ENCODE assay signal across 1 cellular context in the genomic region with DNA sequence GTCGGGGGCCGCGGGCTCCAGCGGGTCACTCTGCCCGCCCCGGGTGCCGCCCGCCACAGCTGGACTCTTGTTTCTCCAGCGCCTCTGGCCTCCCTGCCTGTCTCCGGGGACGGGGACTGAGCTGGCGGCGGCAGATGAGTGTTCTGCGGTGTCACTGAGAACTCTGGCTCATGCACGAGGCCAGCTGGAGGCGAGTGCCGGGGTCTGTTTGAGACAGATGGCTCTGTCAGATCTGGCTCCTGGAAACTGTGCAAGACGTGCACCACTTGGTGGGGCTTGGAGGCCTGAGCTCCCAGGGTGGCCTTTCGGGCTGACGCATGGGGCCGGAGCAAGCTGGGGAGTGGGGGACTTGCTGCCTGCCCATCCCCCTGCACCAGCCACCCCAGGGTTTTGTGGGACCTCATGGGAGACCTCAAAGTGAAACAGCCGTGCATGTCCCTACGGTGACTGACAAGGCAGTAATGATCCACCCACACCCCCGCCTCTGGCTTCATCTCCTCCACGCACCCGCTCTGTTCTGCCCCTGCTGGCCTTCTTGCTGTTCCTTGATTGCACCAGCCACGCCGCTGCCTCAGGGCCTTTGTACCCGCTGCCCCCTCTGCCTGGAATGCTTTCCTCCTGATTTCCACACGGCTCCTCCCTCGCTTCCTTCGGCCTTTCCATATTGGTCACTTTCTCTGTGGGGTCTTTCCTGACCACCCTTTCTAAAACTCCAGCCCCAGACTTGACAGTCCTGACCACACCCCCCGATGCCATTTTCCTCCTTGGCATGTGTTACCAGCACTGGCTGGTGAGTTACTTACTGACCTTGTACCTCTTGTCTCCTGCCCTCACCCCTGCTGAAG.
A peak's percentile ranks its signal among the peaks of the same experiment; 100 is the strongest.
TF ChIP-seq lines count a peak whose summit lies in the region.

No MANE protein-coding gene starts in this region.

TF ChIP-seq in K562, 482 proteins besides CTCF, POLR2A, EP300 and RAD21 (continued from another document and continues in another):
- TF ChIP-seq, protein P1, sequence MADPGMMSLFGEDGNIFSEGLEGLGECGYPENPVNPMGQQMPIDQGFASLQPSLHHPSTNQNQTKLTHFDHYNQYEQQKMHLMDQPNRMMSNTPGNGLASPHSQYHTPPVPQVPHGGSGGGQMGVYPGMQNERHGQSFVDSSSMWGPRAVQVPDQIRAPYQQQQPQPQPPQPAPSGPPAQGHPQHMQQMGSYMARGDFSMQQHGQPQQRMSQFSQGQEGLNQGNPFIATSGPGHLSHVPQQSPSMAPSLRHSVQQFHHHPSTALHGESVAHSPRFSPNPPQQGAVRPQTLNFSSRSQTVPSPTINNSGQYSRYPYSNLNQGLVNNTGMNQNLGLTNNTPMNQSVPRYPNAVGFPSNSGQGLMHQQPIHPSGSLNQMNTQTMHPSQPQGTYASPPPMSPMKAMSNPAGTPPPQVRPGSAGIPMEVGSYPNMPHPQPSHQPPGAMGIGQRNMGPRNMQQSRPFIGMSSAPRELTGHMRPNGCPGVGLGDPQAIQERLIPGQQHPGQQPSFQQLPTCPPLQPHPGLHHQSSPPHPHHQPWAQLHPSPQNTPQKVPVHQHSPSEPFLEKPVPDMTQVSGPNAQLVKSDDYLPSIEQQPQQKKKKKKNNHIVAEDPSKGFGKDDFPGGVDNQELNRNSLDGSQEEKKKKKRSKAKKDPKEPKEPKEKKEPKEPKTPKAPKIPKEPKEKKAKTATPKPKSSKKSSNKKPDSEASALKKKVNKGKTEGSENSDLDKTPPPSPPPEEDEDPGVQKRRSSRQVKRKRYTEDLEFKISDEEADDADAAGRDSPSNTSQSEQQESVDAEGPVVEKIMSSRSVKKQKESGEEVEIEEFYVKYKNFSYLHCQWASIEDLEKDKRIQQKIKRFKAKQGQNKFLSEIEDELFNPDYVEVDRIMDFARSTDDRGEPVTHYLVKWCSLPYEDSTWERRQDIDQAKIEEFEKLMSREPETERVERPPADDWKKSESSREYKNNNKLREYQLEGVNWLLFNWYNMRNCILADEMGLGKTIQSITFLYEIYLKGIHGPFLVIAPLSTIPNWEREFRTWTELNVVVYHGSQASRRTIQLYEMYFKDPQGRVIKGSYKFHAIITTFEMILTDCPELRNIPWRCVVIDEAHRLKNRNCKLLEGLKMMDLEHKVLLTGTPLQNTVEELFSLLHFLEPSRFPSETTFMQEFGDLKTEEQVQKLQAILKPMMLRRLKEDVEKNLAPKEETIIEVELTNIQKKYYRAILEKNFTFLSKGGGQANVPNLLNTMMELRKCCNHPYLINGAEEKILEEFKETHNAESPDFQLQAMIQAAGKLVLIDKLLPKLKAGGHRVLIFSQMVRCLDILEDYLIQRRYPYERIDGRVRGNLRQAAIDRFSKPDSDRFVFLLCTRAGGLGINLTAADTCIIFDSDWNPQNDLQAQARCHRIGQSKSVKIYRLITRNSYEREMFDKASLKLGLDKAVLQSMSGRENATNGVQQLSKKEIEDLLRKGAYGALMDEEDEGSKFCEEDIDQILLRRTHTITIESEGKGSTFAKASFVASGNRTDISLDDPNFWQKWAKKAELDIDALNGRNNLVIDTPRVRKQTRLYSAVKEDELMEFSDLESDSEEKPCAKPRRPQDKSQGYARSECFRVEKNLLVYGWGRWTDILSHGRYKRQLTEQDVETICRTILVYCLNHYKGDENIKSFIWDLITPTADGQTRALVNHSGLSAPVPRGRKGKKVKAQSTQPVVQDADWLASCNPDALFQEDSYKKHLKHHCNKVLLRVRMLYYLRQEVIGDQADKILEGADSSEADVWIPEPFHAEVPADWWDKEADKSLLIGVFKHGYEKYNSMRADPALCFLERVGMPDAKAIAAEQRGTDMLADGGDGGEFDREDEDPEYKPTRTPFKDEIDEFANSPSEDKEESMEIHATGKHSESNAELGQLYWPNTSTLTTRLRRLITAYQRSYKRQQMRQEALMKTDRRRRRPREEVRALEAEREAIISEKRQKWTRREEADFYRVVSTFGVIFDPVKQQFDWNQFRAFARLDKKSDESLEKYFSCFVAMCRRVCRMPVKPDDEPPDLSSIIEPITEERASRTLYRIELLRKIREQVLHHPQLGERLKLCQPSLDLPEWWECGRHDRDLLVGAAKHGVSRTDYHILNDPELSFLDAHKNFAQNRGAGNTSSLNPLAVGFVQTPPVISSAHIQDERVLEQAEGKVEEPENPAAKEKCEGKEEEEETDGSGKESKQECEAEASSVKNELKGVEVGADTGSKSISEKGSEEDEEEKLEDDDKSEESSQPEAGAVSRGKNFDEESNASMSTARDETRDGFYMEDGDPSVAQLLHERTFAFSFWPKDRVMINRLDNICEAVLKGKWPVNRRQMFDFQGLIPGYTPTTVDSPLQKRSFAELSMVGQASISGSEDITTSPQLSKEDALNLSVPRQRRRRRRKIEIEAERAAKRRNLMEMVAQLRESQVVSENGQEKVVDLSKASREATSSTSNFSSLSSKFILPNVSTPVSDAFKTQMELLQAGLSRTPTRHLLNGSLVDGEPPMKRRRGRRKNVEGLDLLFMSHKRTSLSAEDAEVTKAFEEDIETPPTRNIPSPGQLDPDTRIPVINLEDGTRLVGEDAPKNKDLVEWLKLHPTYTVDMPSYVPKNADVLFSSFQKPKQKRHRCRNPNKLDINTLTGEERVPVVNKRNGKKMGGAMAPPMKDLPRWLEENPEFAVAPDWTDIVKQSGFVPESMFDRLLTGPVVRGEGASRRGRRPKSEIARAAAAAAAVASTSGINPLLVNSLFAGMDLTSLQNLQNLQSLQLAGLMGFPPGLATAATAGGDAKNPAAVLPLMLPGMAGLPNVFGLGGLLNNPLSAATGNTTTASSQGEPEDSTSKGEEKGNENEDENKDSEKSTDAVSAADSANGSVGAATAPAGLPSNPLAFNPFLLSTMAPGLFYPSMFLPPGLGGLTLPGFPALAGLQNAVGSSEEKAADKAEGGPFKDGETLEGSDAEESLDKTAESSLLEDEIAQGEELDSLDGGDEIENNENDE (IDR thresholded peaks at IDR 0.05; ENCODE audit: low read depth, low read length): no peak
- TF ChIP-seq, protein P2, sequence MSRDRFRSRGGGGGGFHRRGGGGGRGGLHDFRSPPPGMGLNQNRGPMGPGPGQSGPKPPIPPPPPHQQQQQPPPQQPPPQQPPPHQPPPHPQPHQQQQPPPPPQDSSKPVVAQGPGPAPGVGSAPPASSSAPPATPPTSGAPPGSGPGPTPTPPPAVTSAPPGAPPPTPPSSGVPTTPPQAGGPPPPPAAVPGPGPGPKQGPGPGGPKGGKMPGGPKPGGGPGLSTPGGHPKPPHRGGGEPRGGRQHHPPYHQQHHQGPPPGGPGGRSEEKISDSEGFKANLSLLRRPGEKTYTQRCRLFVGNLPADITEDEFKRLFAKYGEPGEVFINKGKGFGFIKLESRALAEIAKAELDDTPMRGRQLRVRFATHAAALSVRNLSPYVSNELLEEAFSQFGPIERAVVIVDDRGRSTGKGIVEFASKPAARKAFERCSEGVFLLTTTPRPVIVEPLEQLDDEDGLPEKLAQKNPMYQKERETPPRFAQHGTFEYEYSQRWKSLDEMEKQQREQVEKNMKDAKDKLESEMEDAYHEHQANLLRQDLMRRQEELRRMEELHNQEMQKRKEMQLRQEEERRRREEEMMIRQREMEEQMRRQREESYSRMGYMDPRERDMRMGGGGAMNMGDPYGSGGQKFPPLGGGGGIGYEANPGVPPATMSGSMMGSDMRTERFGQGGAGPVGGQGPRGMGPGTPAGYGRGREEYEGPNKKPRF (IDR thresholded peaks at IDR 0.05; ENCODE audit: low read depth, low read length): no peak
- TF ChIP-seq ASH1L (IDR thresholded peaks at IDR 0.05; ENCODE audit: borderline replicate concordance, low read depth, partially characterized antibody): no peak
- TF ChIP-seq LEF1 (IDR thresholded peaks at IDR 0.05): no peak
- TF ChIP-seq SREBF1 (IDR thresholded peaks at IDR 0.05; ENCODE audit: borderline replicate concordance, low read depth, low read length): no peak
- no peak for TF ChIP-seq SMAD3 (CRISPR knock-in tag; conservative IDR thresholded peaks at IDR 0.05)
- TF ChIP-seq HNRNPL (IDR thresholded peaks at IDR 0.05; ENCODE audit: low read depth, low read length): no peak
- TF ChIP-seq CBX1 (IDR thresholded peaks at IDR 0.05; ENCODE audit: low read depth): no peak
- TF ChIP-seq THRAP3 (IDR thresholded peaks at IDR 0.05; ENCODE audit: borderline replicate concordance): no peak
- TF ChIP-seq SRSF9 (IDR thresholded peaks at IDR 0.05; ENCODE audit: borderline replicate concordance, low read depth, low read length): no peak
- TF ChIP-seq, protein P3, sequence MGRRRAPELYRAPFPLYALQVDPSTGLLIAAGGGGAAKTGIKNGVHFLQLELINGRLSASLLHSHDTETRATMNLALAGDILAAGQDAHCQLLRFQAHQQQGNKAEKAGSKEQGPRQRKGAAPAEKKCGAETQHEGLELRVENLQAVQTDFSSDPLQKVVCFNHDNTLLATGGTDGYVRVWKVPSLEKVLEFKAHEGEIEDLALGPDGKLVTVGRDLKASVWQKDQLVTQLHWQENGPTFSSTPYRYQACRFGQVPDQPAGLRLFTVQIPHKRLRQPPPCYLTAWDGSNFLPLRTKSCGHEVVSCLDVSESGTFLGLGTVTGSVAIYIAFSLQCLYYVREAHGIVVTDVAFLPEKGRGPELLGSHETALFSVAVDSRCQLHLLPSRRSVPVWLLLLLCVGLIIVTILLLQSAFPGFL (CRISPR knock-in tag; IDR thresholded peaks at IDR 0.05): no peak
- TF ChIP-seq NR4A1 (CRISPR knock-in tag; IDR thresholded peaks at IDR 0.05): no peak
- no peak for TF ChIP-seq NR4A1 (tag; IDR thresholded peaks at IDR 0.05)
- TF ChIP-seq ZNF146 (CRISPR knock-in tag; IDR thresholded peaks at IDR 0.05; ENCODE audit: unreplicated experiment): no peak
- no peak for TF ChIP-seq ZNF175 (CRISPR knock-in tag; IDR thresholded peaks at IDR 0.05; ENCODE audit: low read depth)
- TF ChIP-seq, protein P4, sequence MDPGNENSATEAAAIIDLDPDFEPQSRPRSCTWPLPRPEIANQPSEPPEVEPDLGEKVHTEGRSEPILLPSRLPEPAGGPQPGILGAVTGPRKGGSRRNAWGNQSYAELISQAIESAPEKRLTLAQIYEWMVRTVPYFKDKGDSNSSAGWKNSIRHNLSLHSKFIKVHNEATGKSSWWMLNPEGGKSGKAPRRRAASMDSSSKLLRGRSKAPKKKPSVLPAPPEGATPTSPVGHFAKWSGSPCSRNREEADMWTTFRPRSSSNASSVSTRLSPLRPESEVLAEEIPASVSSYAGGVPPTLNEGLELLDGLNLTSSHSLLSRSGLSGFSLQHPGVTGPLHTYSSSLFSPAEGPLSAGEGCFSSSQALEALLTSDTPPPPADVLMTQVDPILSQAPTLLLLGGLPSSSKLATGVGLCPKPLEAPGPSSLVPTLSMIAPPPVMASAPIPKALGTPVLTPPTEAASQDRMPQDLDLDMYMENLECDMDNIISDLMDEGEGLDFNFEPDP (CRISPR knock-in tag; IDR thresholded peaks at IDR 0.05): no peak
- no peak for TF ChIP-seq LCOR (CRISPR knock-in tag; IDR thresholded peaks at IDR 0.05)
- TF ChIP-seq, protein P5, sequence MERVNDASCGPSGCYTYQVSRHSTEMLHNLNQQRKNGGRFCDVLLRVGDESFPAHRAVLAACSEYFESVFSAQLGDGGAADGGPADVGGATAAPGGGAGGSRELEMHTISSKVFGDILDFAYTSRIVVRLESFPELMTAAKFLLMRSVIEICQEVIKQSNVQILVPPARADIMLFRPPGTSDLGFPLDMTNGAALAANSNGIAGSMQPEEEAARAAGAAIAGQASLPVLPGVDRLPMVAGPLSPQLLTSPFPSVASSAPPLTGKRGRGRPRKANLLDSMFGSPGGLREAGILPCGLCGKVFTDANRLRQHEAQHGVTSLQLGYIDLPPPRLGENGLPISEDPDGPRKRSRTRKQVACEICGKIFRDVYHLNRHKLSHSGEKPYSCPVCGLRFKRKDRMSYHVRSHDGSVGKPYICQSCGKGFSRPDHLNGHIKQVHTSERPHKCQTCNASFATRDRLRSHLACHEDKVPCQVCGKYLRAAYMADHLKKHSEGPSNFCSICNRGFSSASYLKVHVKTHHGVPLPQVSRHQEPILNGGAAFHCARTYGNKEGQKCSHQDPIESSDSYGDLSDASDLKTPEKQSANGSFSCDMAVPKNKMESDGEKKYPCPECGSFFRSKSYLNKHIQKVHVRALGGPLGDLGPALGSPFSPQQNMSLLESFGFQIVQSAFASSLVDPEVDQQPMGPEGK (CRISPR knock-in tag; IDR thresholded peaks at IDR 0.05; ENCODE audit: borderline replicate concordance): no peak
- no peak for TF ChIP-seq ELF4 (CRISPR knock-in tag; IDR thresholded peaks at IDR 0.05)
- no peak for TF ChIP-seq MECOM (CRISPR knock-in tag; IDR thresholded peaks at IDR 0.05)
- TF ChIP-seq TEAD2 (tag; IDR thresholded peaks at IDR 0.05): no peak
- TF ChIP-seq NRF1 (conservative IDR thresholded peaks at IDR 0.05 in 1 of 2, IDR thresholded peaks at IDR 0.05 in 1 of 2): peak; percentile 15 to 19; a peak in 1 of 4 replicates
- TF ChIP-seq ZNF77 (CRISPR knock-in tag; IDR thresholded peaks at IDR 0.05): no peak
- TF ChIP-seq, protein P6, sequence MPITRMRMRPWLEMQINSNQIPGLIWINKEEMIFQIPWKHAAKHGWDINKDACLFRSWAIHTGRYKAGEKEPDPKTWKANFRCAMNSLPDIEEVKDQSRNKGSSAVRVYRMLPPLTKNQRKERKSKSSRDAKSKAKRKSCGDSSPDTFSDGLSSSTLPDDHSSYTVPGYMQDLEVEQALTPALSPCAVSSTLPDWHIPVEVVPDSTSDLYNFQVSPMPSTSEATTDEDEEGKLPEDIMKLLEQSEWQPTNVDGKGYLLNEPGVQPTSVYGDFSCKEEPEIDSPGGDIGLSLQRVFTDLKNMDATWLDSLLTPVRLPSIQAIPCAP (CRISPR knock-in tag; IDR thresholded peaks at IDR 0.05; ENCODE audit: borderline replicate concordance): no peak
- no peak for TF ChIP-seq ESRRB (CRISPR knock-in tag; IDR thresholded peaks at IDR 0.05; ENCODE audit: borderline replicate concordance)
